ENCODE assay signal across 1 cellular context in the genomic region with DNA sequence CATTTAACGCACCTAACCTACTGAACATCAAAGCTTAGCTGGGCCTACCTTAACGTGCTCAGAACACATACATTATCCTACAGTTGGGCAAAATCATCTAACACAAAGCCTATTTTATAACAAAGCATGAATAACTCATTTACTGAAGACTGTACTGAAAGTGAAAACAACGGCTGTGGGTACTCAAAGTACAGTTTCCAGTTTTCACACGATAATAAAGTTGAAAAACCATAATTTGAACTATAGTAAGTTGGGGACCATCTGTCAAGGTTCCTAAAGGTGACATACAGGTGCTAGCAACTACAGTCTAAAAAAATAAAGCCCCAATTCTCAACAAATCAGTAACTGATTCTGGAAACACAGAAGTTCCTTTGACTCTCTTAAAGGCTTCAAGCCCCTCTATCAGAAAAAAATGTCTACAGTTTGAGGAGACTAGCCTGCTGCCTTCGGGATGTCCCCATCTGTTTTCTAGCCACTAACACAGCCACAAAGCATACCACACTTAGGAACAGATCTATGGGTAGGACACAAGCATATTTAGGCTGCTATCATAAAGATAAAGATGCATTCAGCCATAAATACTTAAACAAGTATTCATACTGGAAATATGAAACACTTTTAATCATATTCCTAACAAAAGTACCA.
TF ChIP-seq lines count a peak whose summit lies in the region.

No MANE protein-coding gene starts in this region.

TF ChIP-seq in GM23338, 12 proteins besides CTCF, POLR2A, EP300 and RAD21 (continued from another document):
- TF ChIP-seq, protein P1, sequence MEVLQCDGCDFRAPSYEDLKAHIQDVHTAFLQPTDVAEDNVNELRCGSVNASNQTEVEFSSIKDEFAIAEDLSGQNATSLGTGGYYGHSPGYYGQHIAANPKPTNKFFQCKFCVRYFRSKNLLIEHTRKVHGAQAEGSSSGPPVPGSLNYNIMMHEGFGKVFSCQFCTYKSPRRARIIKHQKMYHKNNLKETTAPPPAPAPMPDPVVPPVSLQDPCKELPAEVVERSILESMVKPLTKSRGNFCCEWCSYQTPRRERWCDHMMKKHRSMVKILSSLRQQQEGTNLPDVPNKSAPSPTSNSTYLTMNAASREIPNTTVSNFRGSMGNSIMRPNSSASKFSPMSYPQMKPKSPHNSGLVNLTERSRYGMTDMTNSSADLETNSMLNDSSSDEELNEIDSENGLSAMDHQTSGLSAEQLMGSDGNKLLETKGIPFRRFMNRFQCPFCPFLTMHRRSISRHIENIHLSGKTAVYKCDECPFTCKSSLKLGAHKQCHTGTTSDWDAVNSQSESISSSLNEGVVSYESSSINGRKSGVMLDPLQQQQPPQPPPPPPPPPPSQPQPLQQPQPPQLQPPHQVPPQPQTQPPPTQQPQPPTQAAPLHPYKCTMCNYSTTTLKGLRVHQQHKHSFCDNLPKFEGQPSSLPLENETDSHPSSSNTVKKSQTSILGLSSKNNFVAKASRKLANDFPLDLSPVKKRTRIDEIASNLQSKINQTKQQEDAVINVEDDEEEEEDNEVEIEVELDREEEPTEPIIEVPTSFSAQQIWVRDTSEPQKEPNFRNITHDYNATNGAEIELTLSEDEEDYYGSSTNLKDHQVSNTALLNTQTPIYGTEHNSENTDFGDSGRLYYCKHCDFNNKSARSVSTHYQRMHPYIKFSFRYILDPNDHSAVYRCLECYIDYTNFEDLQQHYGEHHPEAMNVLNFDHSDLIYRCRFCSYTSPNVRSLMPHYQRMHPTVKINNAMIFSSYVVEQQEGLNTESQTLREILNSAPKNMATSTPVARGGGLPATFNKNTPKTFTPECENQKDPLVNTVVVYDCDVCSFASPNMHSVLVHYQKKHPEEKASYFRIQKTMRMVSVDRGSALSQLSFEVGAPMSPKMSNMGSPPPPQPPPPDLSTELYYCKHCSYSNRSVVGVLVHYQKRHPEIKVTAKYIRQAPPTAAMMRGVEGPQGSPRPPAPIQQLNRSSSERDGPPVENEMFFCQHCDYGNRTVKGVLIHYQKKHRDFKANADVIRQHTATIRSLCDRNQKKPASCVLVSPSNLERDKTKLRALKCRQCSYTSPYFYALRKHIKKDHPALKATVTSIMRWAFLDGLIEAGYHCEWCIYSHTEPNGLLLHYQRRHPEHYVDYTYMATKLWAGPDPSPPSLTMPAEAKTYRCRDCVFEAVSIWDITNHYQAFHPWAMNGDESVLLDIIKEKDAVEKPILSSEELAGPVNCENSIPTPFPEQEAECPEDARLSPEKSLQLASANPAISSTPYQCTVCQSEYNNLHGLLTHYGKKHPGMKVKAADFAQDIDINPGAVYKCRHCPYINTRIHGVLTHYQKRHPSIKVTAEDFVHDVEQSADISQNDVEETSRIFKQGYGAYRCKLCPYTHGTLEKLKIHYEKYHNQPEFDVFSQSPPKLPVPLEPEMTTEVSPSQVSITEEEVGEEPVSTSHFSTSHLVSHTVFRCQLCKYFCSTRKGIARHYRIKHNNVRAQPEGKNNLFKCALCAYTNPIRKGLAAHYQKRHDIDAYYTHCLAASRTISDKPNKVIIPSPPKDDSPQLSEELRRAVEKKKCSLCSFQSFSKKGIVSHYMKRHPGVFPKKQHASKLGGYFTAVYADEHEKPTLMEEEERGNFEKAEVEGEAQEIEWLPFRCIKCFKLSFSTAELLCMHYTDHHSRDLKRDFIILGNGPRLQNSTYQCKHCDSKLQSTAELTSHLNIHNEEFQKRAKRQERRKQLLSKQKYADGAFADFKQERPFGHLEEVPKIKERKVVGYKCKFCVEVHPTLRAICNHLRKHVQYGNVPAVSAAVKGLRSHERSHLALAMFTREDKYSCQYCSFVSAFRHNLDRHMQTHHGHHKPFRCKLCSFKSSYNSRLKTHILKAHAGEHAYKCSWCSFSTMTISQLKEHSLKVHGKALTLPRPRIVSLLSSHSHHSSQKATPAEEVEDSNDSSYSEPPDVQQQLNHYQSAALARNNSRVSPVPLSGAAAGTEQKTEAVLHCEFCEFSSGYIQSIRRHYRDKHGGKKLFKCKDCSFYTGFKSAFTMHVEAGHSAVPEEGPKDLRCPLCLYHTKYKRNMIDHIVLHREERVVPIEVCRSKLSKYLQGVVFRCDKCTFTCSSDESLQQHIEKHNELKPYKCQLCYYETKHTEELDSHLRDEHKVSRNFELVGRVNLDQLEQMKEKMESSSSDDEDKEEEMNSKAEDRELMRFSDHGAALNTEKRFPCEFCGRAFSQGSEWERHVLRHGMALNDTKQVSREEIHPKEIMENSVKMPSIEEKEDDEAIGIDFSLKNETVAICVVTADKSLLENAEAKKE (CRISPR knock-in tag; IDR thresholded peaks at IDR 0.05) = no peak
- no peak for TF ChIP-seq JUNB (IDR thresholded peaks at IDR 0.05; ENCODE audit: unreplicated experiment)
